Comparison of ENCODE assay signal across 8 cellular contexts in genomic region chr7:23347682-23348180, GRCh38. TPM values are rescaled to one million over a fixed set of nuclear protein-coding genes. Genes with fewer than 3 reads are reported as not detected.
DNase-seq lines count a peak whose midpoint lies in the region; ATAC-seq, FAIRE-seq and TF ChIP-seq lines count a peak whose summit lies in the region.

No MANE protein-coding gene starts in this region.

- peaks cover 75% of the 10 kb centered on the region for H3K36me3 ChIP-seq in K562 (ENCODE audit: control insufficient read depth, insufficient read depth, low read length)
- no peaks in the 10 kb centered on the region for H3K36me3 ChIP-seq in neutrophil

- H3K4me1 ChIP-seq in K562 (replicated peaks in 1 of 2; ENCODE audit: control insufficient read depth in 2 of 2, insufficient read depth in 2 of 2, low read length in 2 of 2): peaks cover 8 to 25% of the 10 kb centered on the region in 2 experiments
- peaks cover 18 to 20% of the 10 kb centered on the region in 2 experiments for H3K4me1 ChIP-seq in neutrophil (ENCODE audit: control insufficient read depth in 1 of 2, insufficient read depth in 1 of 2, low read depth in 1 of 2, low read length in 1 of 2)

- peak overlapping the region; percentile 53 for H3K4me2 ChIP-seq in K562 (ENCODE audit: insufficient read depth, low read length)

- H3K27ac ChIP-seq in K562 (ENCODE audit: extremely low read depth, low read depth, low read length) (peak overlapping the region; percentile 87), neutrophil (peak overlapping the region; percentile 9)

- H2AFZ ChIP-seq in K562 (ENCODE audit: low read depth, low read length): 0 out of 2 replicates have a peak overlapping the region, but pooled peaks have one; percentile 22

- POLR2A ChIA-PET in K562 (lab: Yijun Ruan, JAX): interaction anchor here (0.6 to 2.6 kb wide), 7 partner anchors 8 to 181 kb away, joined by 3 to 9 read pairs (median 6); no protein-coding TSS in a partner anchor

- peaks cover 9% of the 10 kb centered on the region; the same call in 2 of the 3 replicates for H3K79me2 ChIP-seq in K562 (ENCODE audit: control insufficient read depth, insufficient read depth, low read length)

- FAIRE-seq in K562 (lab: Jason Lieb, UNC) (peak; percentile 79), D721Med (lab: Jason Lieb, UNC) (no peak)

- no peak for TF ChIP-seq RAD21 in K562 (CRISPR knock-in tag; conservative IDR thresholded peaks at IDR 0.05 in 1 of 2, IDR thresholded peaks at IDR 0.05 in 1 of 2)

- H3K4me3 ChIP-seq in K562 (no peak overlapping the region; the same call in 1 of the 2 replicates), neutrophil (ENCODE audit: low read depth in 1 of 2, low read length in 1 of 2) (no peak overlapping the region)

- no TSS peak for BruUV-seq in K562 (replicated peaks; lab: Mats Ljungman, UMichigan)

- WGBS in K562 (ENCODE audit: insufficient coverage, low coverage, missing lambda C conversion rate): 4% methylated on average over 8 of the region's 8 CpGs

- intact Hi-C loops in K562 (cut with micrococcal nuclease): loop anchor here (5.0 kb wide), 1 partner anchor 185 kb away; the partner anchor contains the start of gene TRA2A

- H4K20me1 ChIP-seq in K562 (replicated peaks; ENCODE audit: control insufficient read depth, insufficient read depth, low read length): no peaks in the 10 kb centered on the region

- TF ChIP-seq EP300 in K562 (IDR thresholded peaks at IDR 0.05; ENCODE audit: low read length): peak; percentile 52; the same call in 1 of the 2 replicates

- H3K27me3 ChIP-seq in K562 (ENCODE audit: control insufficient read depth in 2 of 2, insufficient read depth in 2 of 2, low read length in 2 of 2): no peaks in the 10 kb centered on the region
- H3K27me3 ChIP-seq in neutrophil: no peaks in the 10 kb centered on the region

- TF ChIP-seq CTCF in K562 (IDR thresholded peaks at IDR 0.05 in 2 of 3, conservative IDR thresholded peaks at IDR 0.05 in 1 of 3; ENCODE audit: insufficient read depth in 2 of 3, low read depth in 1 of 3, low read length in 3 of 3) (no peak), neutrophil (IDR thresholded peaks at IDR 0.05) (no peak), D721Med (IDR thresholded peaks at IDR 0.05; ENCODE audit: insufficient read depth, missing control alignments) (no peak)

- H3K9me1 ChIP-seq in K562 (ENCODE audit: control insufficient read depth, insufficient read depth, low read length): no peaks in the 10 kb centered on the region

- no peak for TF ChIP-seq POLR2A in K562 (conservative IDR thresholded peaks at IDR 0.05)

- in situ Hi-C loops in K562 (cut with MboI): no loop called here

- H3K9me3 ChIP-seq in K562 (replicated peaks; ENCODE audit: control insufficient read depth, insufficient read depth, low read depth, low read length) (no peaks in the 10 kb centered on the region), neutrophil (no peaks in the 10 kb centered on the region)

- H3K9ac ChIP-seq in K562 (ENCODE audit: insufficient read depth in 1 of 2, low read depth in 2 of 2, low read length in 2 of 2): peak overlapping the region in 1 of 2 experiments; percentile 49; a peak in 2 of 4 replicates

- CTCF ChIA-PET in K562 (lab: Yijun Ruan, JAX; ENCODE audit: low intra/inter-chr PET ratio): no interaction called here

- ATAC-seq in K562: peak; percentile 91
- ATAC-seq in HG03432 (IDR thresholded peaks at IDR 0.05; ENCODE audit: unreplicated experiment): no peak
- no peak for ATAC-seq in HG02970 (IDR thresholded peaks at IDR 0.05; ENCODE audit: low FRiP score, unreplicated experiment)

- DNase-seq in GDM1 (lab: John Stamatoyannopoulos, UW) (peak; percentile 36), MV-4-11 (lab: John Stamatoyannopoulos, UW) (peak; percentile 61), K562 (ENCODE audit: extremely low read depth in 1 of 4, low spot score in 3 of 4) (peak; percentile 48 to 76 (median 64)), D721Med (ENCODE audit: insufficient read length, low spot score) (no peak)
- no peak for DNase-seq in stimulated activated naive CD4-positive, alpha-beta T cell (lab: John Stamatoyannopoulos, UW)

TF ChIP-seq in K562, 482 proteins besides CTCF, POLR2A, EP300 and RAD21 (continues in another document):
- TF ChIP-seq FOS (IDR thresholded peaks at IDR 0.05; ENCODE audit: extremely low read depth, insufficient read length): peak; percentile 7
- peak; percentile 4 for TF ChIP-seq EP400 (IDR thresholded peaks at IDR 0.05)
- TF ChIP-seq ID3 (CRISPR knock-in tag; IDR thresholded peaks at IDR 0.05): no peak
- no peak for TF ChIP-seq ID3 (tag; IDR thresholded peaks at IDR 0.05)
- no peak for TF ChIP-seq E2F8 (IDR thresholded peaks at IDR 0.05; ENCODE audit: low read depth, partially characterized antibody)
- no peak for TF ChIP-seq HMGXB4 (CRISPR knock-in tag; IDR thresholded peaks at IDR 0.05)
- TF ChIP-seq ETV6 (IDR thresholded peaks at IDR 0.05; ENCODE audit: borderline replicate concordance in 1 of 2, low read depth in 2 of 2, low read length in 1 of 2): no peak
- TF ChIP-seq ETV6 (CRISPR knock-in tag; IDR thresholded peaks at IDR 0.05; ENCODE audit: borderline replicate concordance): no peak
- TF ChIP-seq SP1 (CRISPR knock-in tag; IDR thresholded peaks at IDR 0.05): no peak
- 0 out of 4 replicates have a peak, but pooled peaks of 1 of the 2 experiments have one; percentile 46 for TF ChIP-seq MNT (conservative IDR thresholded peaks at IDR 0.05)

RNA-seq across cellular contexts. Expression of gene MALSU1, which starts 48.6 kb away (rescaled TPM):
- total RNA-seq in K562 (2011; cell fraction: chromatin; rRNA removed; ENCODE audit: low replicate concordance): 28.7 and 47.3 TPM in 2 replicates
- 20.0 and 22.1 TPM in 2 replicates for total RNA-seq in K562 (2011; cell fraction: nucleolus; rRNA removed)
- 22.9 and 23.3 TPM in 2 replicates for total RNA-seq in K562 (2011; cell fraction: nucleoplasm; rRNA removed)
- total RNA-seq in K562 (2014; rRNA removed) (221 and 308 TPM in 2 replicates), K562 (2014; rRNA removed; fragmentation: Illumina TruSeq; extraction: Trizol) (81.2 and 83.4 TPM in 2 replicates), K562 (2015; rRNA removed; fragmentation: Illumina TruSeq; extraction: Trizol) (76.8 and 80.0 TPM in 2 replicates), K562 (2021) (100 and 101 TPM in 2 replicates)
- polyA plus RNA-seq in K562 (2011; rRNA removed) (70.6 and 93.3 TPM in 2 replicates), K562 (2014; fragmentation: Illumina TruSeq; extraction: Trizol) (48.2 and 82.9 TPM in 2 replicates), K562 (2014; fragmentation: Nextera tagmentation; extraction: Ambion mirVana) (10 to 100 TPM; 12.3 to 14.4 TPM), K562 (2014; rRNA removed) (141 and 180 TPM in 2 replicates)
- polyA plus RNA-seq in K562 (2011; cell fraction: cytosol; rRNA removed): 72.5 and 84.7 TPM in 2 replicates
- 37.3 and 38.5 TPM in 2 replicates for polyA plus RNA-seq in K562 (2011; cell fraction: nucleus; rRNA removed)
- 38.9 and 109 TPM in 2 replicates for polyA plus RNA-seq in K562 (2012)
- polyA minus RNA-seq in K562 (2011; rRNA and poly(A)+ RNA removed): 82.0 and 88.4 TPM in 2 replicates
- polyA minus RNA-seq in K562 (2011; cell fraction: cytosol; rRNA and poly(A)+ RNA removed): 42.1 and 47.6 TPM in 2 replicates
- polyA minus RNA-seq in K562 (2011; cell fraction: nucleus; rRNA and poly(A)+ RNA removed): 24.0 and 39.0 TPM in 2 replicates

Comparison
In these comparisons a context has a peak if more than half of its experiments do, and no peak if none do; other contexts are left out.
1. DNase-seq: peak in GDM1 (single experiment), MV-4-11 (single experiment) and K562 (4 of 4); none in stimulated activated naive CD4-positive, alpha-beta T cell (0 of 6) and D721Med (single experiment).